ENCODE assay signal across 9 cellular contexts in the genomic region with DNA sequence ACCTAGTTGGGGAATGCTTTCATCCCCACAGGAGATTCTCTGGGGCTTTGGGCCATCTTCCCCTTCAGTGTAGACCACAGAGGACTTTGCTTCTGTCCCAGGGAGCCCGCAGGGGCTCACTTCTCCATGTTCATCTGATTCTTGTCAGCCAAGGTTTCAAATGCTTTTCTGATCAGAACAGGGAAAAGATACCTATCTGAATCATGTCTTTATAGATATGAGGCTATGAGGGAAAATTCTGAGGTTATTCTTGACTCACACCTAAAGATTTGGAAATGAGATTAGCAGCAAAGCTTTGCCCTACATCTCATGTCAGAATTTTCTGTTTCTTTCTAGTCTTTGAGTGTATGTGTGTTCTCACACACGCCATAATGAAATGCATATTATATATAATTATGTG. TPM values are rescaled to one million over a fixed set of nuclear protein-coding genes. Genes with fewer than 3 reads are reported as not detected.
DNase-seq lines count a peak whose midpoint lies in the region; ATAC-seq, FAIRE-seq and TF ChIP-seq lines count a peak whose summit lies in the region.
"Had no signal": no experiment of that assay in that cellular context is flagged by ENCODE, and none has a peak within 500 bp of the region (broad histone marks: within the 10 kb centered on the region; RNA-seq: fewer than 3 reads in every experiment).

No MANE protein-coding gene starts in this region.

- H2AFZ ChIP-seq in GM12878 (ENCODE audit: control insufficient read depth, low read depth, low read length), result no peak overlapping the region

- no peak overlapping the region for H3K27ac Mint-ChIP-seq in chondrocyte (ENCODE audit: unreplicated experiment)

- TF ChIP-seq CTCF in GM13977 (IDR thresholded peaks at IDR 0.05; ENCODE audit: extremely low read depth, insufficient read depth, missing control alignments), result no peak
- TF ChIP-seq CTCF in GM12878 (IDR thresholded peaks at IDR 0.05 in 2 of 3, conservative IDR thresholded peaks at IDR 0.05 in 1 of 3; ENCODE audit: control insufficient read depth in 2 of 3, extremely low read depth in 1 of 3, insufficient read depth in 1 of 3, low read depth in 3 of 3, low read length in 3 of 3), result no peak
- no peak for TF ChIP-seq CTCF in chondrocyte (IDR thresholded peaks at IDR 0.05)

- FAIRE-seq in GM12878 (lab: Jason Lieb, UNC), result no peak

- H3K27me3 Mint-ChIP-seq in chondrocyte (ENCODE audit: low read depth), result peaks cover 42% of the 10 kb centered on the region

- no peaks in the 10 kb centered on the region for H4K20me1 ChIP-seq in GM12878 (ENCODE audit: control insufficient read depth, insufficient read depth)

- no peak for TF ChIP-seq RAD21 in GM12878 (IDR thresholded peaks at IDR 0.05; ENCODE audit: insufficient read depth, low read depth, low read length)

- peaks cover 38% of the 10 kb centered on the region for H3K4me1 ChIP-seq in GM12878 (ENCODE audit: control insufficient read depth, insufficient read depth, low read length)

- CTCF ChIA-PET in GM12878 (lab: Yijun Ruan, JAX), result interaction anchor here (2.5 to 3.4 kb wide), 2 partner anchors 21 to 27 kb away, joined by 6 to 17 read pairs; no protein-coding TSS in a partner anchor

- H3K36me3 ChIP-seq in GM12878 (ENCODE audit: control insufficient read depth in 2 of 2, insufficient read depth in 2 of 2, low read length in 1 of 2), result peaks cover 12 to 27% of the 10 kb centered on the region in 2 experiments; a peak in 3 of 4 replicates

- no peaks in the 10 kb centered on the region; the same call in 1 of the 2 replicates for H3K79me2 ChIP-seq in GM12878 (ENCODE audit: control insufficient read depth, insufficient read depth, low read length)

- H3K4me1 Mint-ChIP-seq in chondrocyte (ENCODE audit: low read depth), result no peaks in the 10 kb centered on the region

- H3K9ac ChIP-seq in GM12878 (ENCODE audit: control insufficient read depth, insufficient read depth, low read length), result peak overlapping the region; percentile 31; the same call in 1 of the 2 replicates

- no peaks in the 10 kb centered on the region for H3K27me3 ChIP-seq in GM12878 (replicated peaks in 1 of 2; ENCODE audit: control insufficient read depth in 2 of 2, insufficient read depth in 2 of 2, low read length in 1 of 2)

- WGBS in GM12878 (ENCODE audit: insufficient coverage, insufficient replicate concordance, low lambda C conversion rate, missing lambda C conversion rate), result 2% methylated on average over 2 of the region's 2 CpGs

- H3K4me3 ChIP-seq in GM12878, result 0 out of 2 replicates have a peak overlapping the region, but pooled peaks have one; percentile 1

- H3K27ac ChIP-seq in GM12878 (ENCODE audit: control insufficient read depth, insufficient read depth), result peak overlapping the region; percentile 60

- peak; percentile 46 for DNase-seq in GM13977 (ENCODE audit: low spot score)
- no peak for DNase-seq in GM12878 (ENCODE audit: low read depth, low spot score)
- DNase-seq in NCI-H82 treated with DMSO at 0.1 percent for 48 hours (lab: John Stamatoyannopoulos, UW; ENCODE audit: unreplicated experiment), result no peak
- no peak for DNase-seq in chondrocyte (ENCODE audit: low spot score)
- DNase-seq in KG1 (lab: John Stamatoyannopoulos, UW), result no peak
- DNase-seq in NCI-H2107 (lab: John Stamatoyannopoulos, UW), result no peak
- DNase-seq: activated effector memory CD4-positive, alpha-beta T cell treated with Interleukin-2 at 50 U/mL for 16 hours had no signal

- in situ Hi-C loops in GM13977 (cut with MboI; ENCODE audit: low pct_unique_long_range_greater_than_20kb, low sequenced_read_pairs, unreplicated experiment) (no loop called here), GM12878 (cut with MboI) (no loop called here)

- POLR2A ChIA-PET in GM12878 (lab: Charles Lee), result interaction anchor here (0.9 kb wide), 1 partner anchor 10 kb away, joined by 3 read pairs; no protein-coding TSS in a partner anchor

- no peaks in the 10 kb centered on the region for H3K36me3 Mint-ChIP-seq in chondrocyte (ENCODE audit: low read depth)

- no peak overlapping the region for H3K4me3 Mint-ChIP-seq in chondrocyte (ENCODE audit: unreplicated experiment)

- intact Hi-C loops in GM12878 (cut with micrococcal nuclease; ENCODE audit: unreplicated experiment), result no loop called here

- no peaks in the 10 kb centered on the region for H3K9me3 Mint-ChIP-seq in chondrocyte (ENCODE audit: low read depth)

- H3K4me2 ChIP-seq in GM12878 (ENCODE audit: control insufficient read depth, insufficient read depth), result peak overlapping the region; percentile 5

- ATAC-seq in GM21526 (IDR thresholded peaks at IDR 0.05; ENCODE audit: low FRiP score, unreplicated experiment), result peak; percentile 4
- ATAC-seq in HG03469 (IDR thresholded peaks at IDR 0.05; ENCODE audit: unreplicated experiment), result peak; percentile 3
- ATAC-seq in GM12878, result peak; percentile 23

- no peak for TF ChIP-seq POLR2A in GM12878 (IDR thresholded peaks at IDR 0.05; ENCODE audit: low read depth, low read length)

- TF ChIP-seq EP300 in GM12878 (IDR thresholded peaks at IDR 0.05; ENCODE audit: borderline replicate concordance in 1 of 2, control insufficient read depth in 1 of 2, low read depth in 2 of 2, low read length in 2 of 2), result no peak

- SMC1A ChIA-PET in GM12878 (lab: Charles Lee; ENCODE audit: uncharacterized antibody, unreplicated experiment), result interaction anchor here (1.1 to 3.0 kb wide), 5 partner anchors 13 to 197 kb away, joined by 3 to 13 read pairs (median 3); no protein-coding TSS in a partner anchor

- RAD21 ChIA-PET in GM12878 (lab: Charles Lee; ENCODE audit: unreplicated experiment), result no interaction called here

- no peaks in the 10 kb centered on the region; the same call in 2 of the 3 replicates for H3K9me3 ChIP-seq in GM12878 (replicated peaks; ENCODE audit: control insufficient read depth, insufficient read depth, low read length)

- BruUV-seq in GM12878 (replicated peaks; lab: Mats Ljungman, UMichigan), result no TSS peak

TF ChIP-seq in GM12878, 131 proteins besides CTCF, POLR2A, EP300 and RAD21:
- TF ChIP-seq NRF1 (conservative IDR thresholded peaks at IDR 0.05; ENCODE audit: low read depth, low read length) (no peak), GABPA (IDR thresholded peaks at IDR 0.05; ENCODE audit: low read depth) (no peak)

RNA-seq across cellular contexts. Expression of a gene that starts 53.3 kb away (rescaled TPM):
- total RNA-seq in GM12878 (2013; cell fraction: nucleolus; rRNA removed), result 53.5 and 53.8 TPM in 2 replicates
- total RNA-seq in GM12878 (2014; rRNA removed), result 28.2 and 37.3 TPM in 2 replicates
- 35.9 and 36.1 TPM in 2 replicates for total RNA-seq in GM12878 (2014; rRNA removed; fragmentation: Illumina TruSeq; extraction: Trizol)
- 19.4 and 25.5 TPM in 2 replicates for total RNA-seq in GM12878 (2021)
- 14.3 TPM for polyA plus RNA-seq in GM12878 (2011; ENCODE audit: low read depth)
- 36.9 and 51.6 TPM in 2 replicates for polyA plus RNA-seq in GM12878 (2011; rRNA removed)
- polyA plus RNA-seq in GM12878 (2011; cell fraction: cytosol; rRNA removed), result 20.3 and 20.6 TPM in 2 replicates
- 21.8 and 22.5 TPM in 2 replicates for polyA plus RNA-seq in GM12878 (2011; cell fraction: nucleus; rRNA removed)
- 15.4 and 18.7 TPM in 2 replicates for polyA plus RNA-seq in GM12878 (2012)
- polyA plus RNA-seq in GM12878 (2014; fragmentation: Illumina TruSeq; extraction: Trizol), result 29.3 and 41.5 TPM in 2 replicates
- polyA plus RNA-seq in GM12878 (2014; fragmentation: Nextera tagmentation; extraction: Ambion mirVana), result 10 to 100 TPM; 11.5 to 11.6 TPM
- 21.1 and 28.8 TPM in 2 replicates for polyA plus RNA-seq in GM12878 (2014; rRNA removed)
- polyA plus RNA-seq in GM12878 (2016; fragmentation: Nextera tagmentation; extraction: Ambion mirVana), result 10 to 100 TPM; 35.9 to 37.4 TPM
- polyA minus RNA-seq in GM12878 (2011; rRNA and poly(A)+ RNA removed), result 30.5 and 42.4 TPM in 2 replicates
- 15.1 and 16.1 TPM in 2 replicates for polyA minus RNA-seq in GM12878 (2011; cell fraction: cytosol; rRNA and poly(A)+ RNA removed)
- polyA minus RNA-seq in GM12878 (2011; cell fraction: nucleus; rRNA and poly(A)+ RNA removed), result 18.1 and 23.3 TPM in 2 replicates
- total RNA-seq in chondrocyte, result 6.5 to 11.4 TPM (median 6.8 TPM) in 3 replicates
